In the genomic region with DNA sequence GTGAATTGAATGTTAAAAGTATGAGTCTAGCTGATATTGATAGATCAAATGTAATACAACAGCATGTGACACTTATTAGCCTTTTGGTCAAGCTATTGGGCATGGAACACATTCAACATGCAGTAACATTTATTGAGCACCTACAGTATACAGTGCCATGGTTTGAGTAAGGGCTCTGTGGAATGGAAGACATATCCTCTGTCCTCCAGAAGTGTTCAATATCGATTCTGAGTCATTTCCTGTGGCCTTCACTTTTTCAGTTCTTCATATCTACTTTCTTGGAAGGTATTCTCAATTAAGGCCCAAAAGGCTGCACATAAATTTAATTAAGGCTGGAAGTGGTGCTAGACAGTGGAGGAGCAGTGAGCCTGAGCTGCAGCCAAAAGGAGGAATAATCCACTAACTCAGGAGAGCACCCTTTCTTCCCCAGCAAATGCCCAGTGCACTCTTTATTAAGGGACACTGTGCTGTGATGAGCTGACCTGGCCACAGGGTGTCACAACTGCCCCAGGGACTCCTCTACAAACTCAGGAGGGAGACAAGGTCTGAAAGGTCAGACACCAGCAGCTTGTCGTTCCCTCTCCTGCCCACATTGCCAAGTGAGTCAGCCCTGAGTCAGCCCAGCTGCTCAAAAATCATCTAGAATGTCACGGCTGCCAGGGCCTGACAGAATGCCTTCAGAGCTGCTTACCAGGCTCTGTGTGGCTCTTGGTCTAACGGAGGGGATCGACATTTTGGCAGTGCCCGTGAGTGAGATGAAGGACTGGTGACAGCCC, we compare ENCODE assay signal across 8 cellular contexts.
A peak's percentile ranks its signal among the peaks of the same experiment; 100 is the strongest.
DNase-seq lines count a peak whose midpoint lies in the region; ATAC-seq lines count a peak whose summit lies in the region.

No MANE protein-coding gene starts in this region.

- H3K9me3 ChIP-seq in Karpas-422 (ENCODE audit: low read length), result no peaks in the 10 kb centered on the region

- no peak overlapping the region for H3K27ac ChIP-seq in Karpas-422 (ENCODE audit: low read length)

- peak; percentile 19 for DNase-seq in DMS153 treated with DMSO at 0.1 percent for 48 hours (lab: John Stamatoyannopoulos, UW; ENCODE audit: unreplicated experiment)
- peak; percentile 51 for DNase-seq in Karpas-422
- peak; percentile 24 for DNase-seq in T-helper 9 cell
- DNase-seq in astrocyte of the hippocampus (ENCODE audit: low read depth, low spot score), result peak; percentile 95
- peak; percentile 89 for DNase-seq in iPS-NIHi7 (ENCODE audit: extremely low spot score)
- DNase-seq in stimulated activated CD4-positive, alpha-beta T cell treated with anti-CD3 and anti-CD28 coated beads, Interleukin-1b, Interleukin-23, amount 100 ng/mL, for 1 hour (ENCODE audit: low read depth in 2 of 2), result peak; percentile 35 to 52
- no peak for DNase-seq in dedifferentiated amniotic fluid mesenchymal stem cell (ENCODE audit: extremely low spot score)

- no peak overlapping the region for H3K4me2 ChIP-seq in Karpas-422 (ENCODE audit: low read depth, low read length, poor library complexity, severe bottlenecking)

- H3K79me2 ChIP-seq in Karpas-422 (ENCODE audit: low read length), result no peaks in the 10 kb centered on the region

- ATAC-seq in HG03139 (IDR thresholded peaks at IDR 0.05; ENCODE audit: unreplicated experiment), result no peak

- no peaks in the 10 kb centered on the region for H4K20me1 ChIP-seq in Karpas-422 (ENCODE audit: insufficient read depth, low read depth, low read length)

- H3K36me3 ChIP-seq in Karpas-422 (ENCODE audit: insufficient read depth, low read length), result no peaks in the 10 kb centered on the region

- H3K4me1 ChIP-seq in Karpas-422 (ENCODE audit: low read length), result no peaks in the 10 kb centered on the region

- H2AFZ ChIP-seq in Karpas-422 (ENCODE audit: low read length), result no peak overlapping the region

- no peak overlapping the region for H3K9ac ChIP-seq in Karpas-422 (ENCODE audit: low read length)

- no peaks in the 10 kb centered on the region for H3K9me2 ChIP-seq in Karpas-422 (replicated peaks; ENCODE audit: insufficient read depth, low read length)

- no peak overlapping the region for H3K4me3 ChIP-seq in Karpas-422 (ENCODE audit: low read length)

- no peaks in the 10 kb centered on the region for H3K27me3 ChIP-seq in Karpas-422 (ENCODE audit: low read length)
